In genomic region chr2:46836295-46837111, GRCh38 we compare ENCODE assay signal across 18 cellular contexts.
DNase-seq lines count a peak whose midpoint lies in the region; ATAC-seq, FAIRE-seq and TF ChIP-seq lines count a peak whose summit lies in the region.
"Had no signal": no experiment of that assay in that cellular context is flagged by ENCODE, and none has a peak within 500 bp of the region (broad histone marks: within the 10 kb centered on the region; RNA-seq: fewer than 3 reads in every experiment).

No MANE protein-coding gene starts in this region.

- H4K20me1 ChIP-seq in IMR-90 (ENCODE audit: insufficient read depth, low read length) (no peaks in the 10 kb centered on the region), astrocyte (ENCODE audit: insufficient read depth, low read length) (no peaks in the 10 kb centered on the region)

- no peak overlapping the region for H3K56ac ChIP-seq in IMR-90 (ENCODE audit: extremely low read depth, insufficient read depth, low read length)

- peak overlapping the region; percentile 90 for H2BK120ac ChIP-seq in IMR-90 (ENCODE audit: low read depth, low read length)

- peaks cover 12% of the 10 kb centered on the region for H3K27me3 Mint-ChIP-seq in astrocyte (ENCODE audit: low read depth, unreplicated experiment)
- H3K27me3 Mint-ChIP-seq in activated naive CD8-positive, alpha-beta T cell treated with anti-CD3 and anti-CD28 coated beads for 36 hours, result no peaks in the 10 kb centered on the region
- H3K27me3 Mint-ChIP-seq: activated CD8-positive, alpha-beta T cell treated with anti-CD3 and anti-CD28 coated beads for 36 hours had no signal

- no peak for FAIRE-seq in astrocyte (lab: Jason Lieb, UNC)

- peaks cover 15% of the 10 kb centered on the region for H3K4me1 ChIP-seq in IMR-90 (ENCODE audit: control insufficient read depth, insufficient read depth, low read length)
- H3K4me1 ChIP-seq in astrocyte (ENCODE audit: insufficient read depth, low read length), result peaks cover 15% of the 10 kb centered on the region
- H3K4me1 ChIP-seq: prostate gland had no signal

- H3K27ac ChIP-seq in AG04450 (ENCODE audit: low read depth, low read length) (peak overlapping the region; percentile 21), IMR-90 (ENCODE audit: insufficient read depth, low read length) (no peak overlapping the region), astrocyte (ENCODE audit: low read depth, low read length) (no peak overlapping the region)
- H3K27ac ChIP-seq: prostate gland had no signal

- peaks cover 8% of the 10 kb centered on the region for H3K9me3 Mint-ChIP-seq in astrocyte (ENCODE audit: unreplicated experiment)
- H3K9me3 Mint-ChIP-seq in activated naive CD8-positive, alpha-beta T cell treated with anti-CD3 and anti-CD28 coated beads for 36 hours, result no peaks in the 10 kb centered on the region
- H3K9me3 Mint-ChIP-seq: activated CD8-positive, alpha-beta T cell treated with anti-CD3 and anti-CD28 coated beads for 36 hours had no signal

- peaks cover 11% of the 10 kb centered on the region; the same call in 1 of the 2 replicates for H3K9me1 ChIP-seq in IMR-90 (ENCODE audit: insufficient read depth, low read length)

- H3K14ac ChIP-seq in IMR-90 (replicated peaks; ENCODE audit: low read depth, low read length), result peak overlapping the region; percentile 73

- TF ChIP-seq RAD21 in IMR-90 (IDR thresholded peaks at IDR 0.05; ENCODE audit: low read length), result no peak

- H4K91ac ChIP-seq in IMR-90 (ENCODE audit: insufficient read depth, low read depth, low read length), result peak overlapping the region; percentile 53

- H4K8ac ChIP-seq in IMR-90 (ENCODE audit: low read depth in 2 of 2, low read length in 2 of 2), result peak overlapping the region; percentile 38 to 83; a peak in 3 of 4 replicates

- peak; percentile 35; the same call in 1 of the 2 replicates for ATAC-seq in IMR-90 (ENCODE audit: low read depth)
- ATAC-seq: activated CD8-positive, alpha-beta T cell treated with anti-CD3 and anti-CD28 coated beads for 36 hours; mucosa of descending colon; stimulated activated memory B cell treated with anti-CD40 and anti-IgM and Interleukin-4, amounts not matched to agents 10 μg/mL and 1 μg/mL and 100 μg/mL, for 72 hours had no signal

- intact Hi-C loops in IMR-90 (cut with micrococcal nuclease), result no loop called here

- POLR2A ChIA-PET in AG04450 (lab: Yijun Ruan, JAX) (interaction anchor here (1.1 kb wide), 1 partner anchor 30 kb away, joined by 4 read pairs; no protein-coding TSS in a partner anchor), IMR-90 (lab: Charles Lee; ENCODE audit: unreplicated experiment) (interaction anchor here (0.6 kb wide), 1 partner anchor 116 kb away, joined by 3 read pairs; no protein-coding TSS in a partner anchor)

- H2AK5ac ChIP-seq in IMR-90 (ENCODE audit: low read depth, low read length), result peak overlapping the region; percentile 92; the same call in 1 of the 2 replicates

- H2AFZ ChIP-seq in IMR-90 (replicated peaks; ENCODE audit: low read length, poor library complexity), result peak overlapping the region; percentile 65
- H2AFZ ChIP-seq in astrocyte (ENCODE audit: low read depth, low read length), result peak overlapping the region; percentile 67

- peak overlapping the region; percentile 12; the same call in 1 of the 2 replicates for H3K23ac ChIP-seq in IMR-90 (ENCODE audit: low read depth, low read length)

- H3K9me3 ChIP-seq in AG04450 (ENCODE audit: control insufficient read depth, insufficient read depth, low read length) (peaks cover 3% of the 10 kb centered on the region; the same call in 1 of the 2 replicates), IMR-90 (ENCODE audit: control insufficient read depth, insufficient read depth, low read length) (no peaks in the 10 kb centered on the region), astrocyte (ENCODE audit: insufficient read depth, low read depth, low read length) (no peaks in the 10 kb centered on the region)
- H3K9me3 ChIP-seq: mucosa of descending colon, prostate gland had no signal

- peaks cover 5% of the 10 kb centered on the region for H3K4me1 Mint-ChIP-seq in astrocyte (ENCODE audit: low read depth, unreplicated experiment)
- no peaks in the 10 kb centered on the region for H3K4me1 Mint-ChIP-seq in activated naive CD8-positive, alpha-beta T cell treated with anti-CD3 and anti-CD28 coated beads for 36 hours

- TF ChIP-seq CTCF in AG04450 (IDR thresholded peaks at IDR 0.05; ENCODE audit: low read depth, low read length) (no peak), IMR-90 (conservative IDR thresholded peaks at IDR 0.05; ENCODE audit: low read depth, low read length) (no peak), astrocyte (IDR thresholded peaks at IDR 0.05; ENCODE audit: insufficient read depth, low read depth, low read length) (no peak)

- H2BK20ac ChIP-seq in IMR-90 (ENCODE audit: low read depth, low read length), result peak overlapping the region; percentile 81

- peak overlapping the region; percentile 22 for H2BK5ac ChIP-seq in IMR-90 (ENCODE audit: low read depth, low read length, poor library complexity, severe bottlenecking)

- CTCF ChIA-PET in AG04450 (lab: Charles Lee), result interaction anchor here (0.7 kb wide), 1 partner anchor 186 kb away, joined by 3 read pairs; no protein-coding TSS in a partner anchor
- CTCF ChIA-PET in IMR-90 (lab: Yijun Ruan, JAX), result interaction anchor here (0.6 kb wide), 1 partner anchor 134 kb away, joined by 9 read pairs; no protein-coding TSS in a partner anchor

- H3K9ac ChIP-seq in IMR-90 (ENCODE audit: low read depth, low read length) (no peak overlapping the region), astrocyte (ENCODE audit: low read length) (no peak overlapping the region)

- H3K4me3 Mint-ChIP-seq in astrocyte (ENCODE audit: unreplicated experiment), result no peak overlapping the region
- no peak overlapping the region for H3K4me3 Mint-ChIP-seq in activated naive CD8-positive, alpha-beta T cell treated with anti-CD3 and anti-CD28 coated beads for 36 hours
- H3K4me3 Mint-ChIP-seq: activated CD8-positive, alpha-beta T cell treated with anti-CD3 and anti-CD28 coated beads for 36 hours; stimulated activated memory B cell treated with anti-CD40 and anti-IgM and Interleukin-4, amounts not matched to agents 10 μg/mL and 1 μg/mL and 100 μg/mL, for 72 hours had no signal

- 93% methylated on average over 2 of the region's 12 CpGs; no CpG with 5 or more reads in 1 of the 2 experiments for WGBS in IMR-90 (ENCODE audit: extremely low coverage in 2 of 2, insufficient read length in 1 of 2), 2 experiments

- H3K27me3 ChIP-seq in AG04450 (ENCODE audit: control insufficient read depth, insufficient read depth, low read length) (no peaks in the 10 kb centered on the region), IMR-90 (ENCODE audit: control insufficient read depth, insufficient read depth, low read length) (no peaks in the 10 kb centered on the region), astrocyte (ENCODE audit: insufficient read depth, low read length) (no peaks in the 10 kb centered on the region)

- H3K4me2 ChIP-seq in IMR-90 (ENCODE audit: low read depth, low read length) (no peak overlapping the region), astrocyte (ENCODE audit: low read length) (peak overlapping the region; percentile 9)

- peak overlapping the region; percentile 94 for H3K4ac ChIP-seq in IMR-90 (ENCODE audit: low read depth, low read length)

- in situ Hi-C loops in IMR-90 (cut with MboI; ENCODE audit: low sequenced_read_pairs), result no loop called here

- H3K36me3 Mint-ChIP-seq in astrocyte (ENCODE audit: low read depth, unreplicated experiment), result peaks cover 3% of the 10 kb centered on the region
- H3K36me3 Mint-ChIP-seq in activated naive CD8-positive, alpha-beta T cell treated with anti-CD3 and anti-CD28 coated beads for 36 hours, result no peaks in the 10 kb centered on the region
- H3K36me3 Mint-ChIP-seq: stimulated activated memory B cell treated with anti-CD40 and anti-IgM and Interleukin-4, amounts not matched to agents 10 μg/mL and 1 μg/mL and 100 μg/mL, for 72 hours had no signal

- no peak overlapping the region for H3K27ac Mint-ChIP-seq in astrocyte (ENCODE audit: unreplicated experiment)
- H3K27ac Mint-ChIP-seq in activated naive CD8-positive, alpha-beta T cell treated with anti-CD3 and anti-CD28 coated beads for 36 hours, result no peak overlapping the region
- H3K27ac Mint-ChIP-seq: activated CD8-positive, alpha-beta T cell treated with anti-CD3 and anti-CD28 coated beads for 36 hours; stimulated activated memory B cell treated with anti-CD40 and anti-IgM and Interleukin-4, amounts not matched to agents 10 μg/mL and 1 μg/mL and 100 μg/mL, for 72 hours had no signal

- H3K18ac ChIP-seq in IMR-90 (ENCODE audit: low read depth, low read length), result peak overlapping the region; percentile 36

- TF ChIP-seq POLR2A in IMR-90 (IDR thresholded peaks at IDR 0.05; ENCODE audit: low read depth, low read length), result no peak

- H3K79me1 ChIP-seq in IMR-90 (ENCODE audit: low read depth in 1 of 2, low read length in 2 of 2), result 0 out of 4 replicates have a peak, but pooled peaks cover 0 to 13% of the 10 kb centered on the region in 2 experiments

- H3K36me3 ChIP-seq in IMR-90 (ENCODE audit: control insufficient read depth, insufficient read depth, low read length), result no peaks in the 10 kb centered on the region
- H3K36me3 ChIP-seq in astrocyte (ENCODE audit: insufficient read depth, low read length), result no peaks in the 10 kb centered on the region
- H3K36me3 ChIP-seq: prostate gland had no signal

- dilution Hi-C loops in IMR-90 (cut with HindIII; ENCODE audit: low sequenced_read_pairs, unreplicated experiment), result no loop called here

- H2BK15ac ChIP-seq in IMR-90 (ENCODE audit: low read depth, low read length), result peak overlapping the region; percentile 98; the same call in 2 of the 3 replicates

- H3K79me2 ChIP-seq in astrocyte (ENCODE audit: insufficient read depth, low read length), result no peaks in the 10 kb centered on the region

- no peak overlapping the region for H3K4me3 ChIP-seq in AG04450 (ENCODE audit: low read depth, low read length)
- H3K4me3 ChIP-seq in IMR-90 (ENCODE audit: insufficient read depth, low read depth, low read length), result no peak overlapping the region
- H3K4me3 ChIP-seq in astrocyte (ENCODE audit: insufficient read depth, low read depth, low read length), result no peak overlapping the region
- H3K4me3 ChIP-seq: mucosa of descending colon, prostate gland had no signal

- peak overlapping the region; percentile 26 for H4K5ac ChIP-seq in IMR-90 (ENCODE audit: low read depth, low read length)

- BruUV-seq in IMR-90 (replicated peaks; lab: Mats Ljungman, UMichigan), result no TSS peak

- DNase-seq in AG04450 (ENCODE audit: low read depth, low spot score) (no peak), IMR-90 (peak; percentile 73), astrocyte (ENCODE audit: low read depth) (peak; percentile 82), mesenteric fat pad (ENCODE audit: low spot score) (peak; percentile 80), HuH-7 (ENCODE audit: low spot score) (no peak), NCI-H187 treated with DMSO at 0.1 percent for 48 hours (lab: John Stamatoyannopoulos, UW) (no peak)
- no peak for DNase-seq in activated naive CD8-positive, alpha-beta T cell treated with anti-CD3 and anti-CD28 coated beads for 36 hours
- DNase-seq in stimulated activated CD8-positive, alpha-beta memory T cell treated with anti-CD3 and anti-CD28 coated beads, Interleukin-4, amount 100 ng/mL, for 48 hours, result no peak
- DNase-seq: activated CD8-positive, alpha-beta T cell treated with anti-CD3 and anti-CD28 coated beads for 36 hours; activated gamma-delta T cell; erythroblast; mucosa of descending colon; NCI-H1436 treated with DMSO at 0.1 percent for 48 hours; NCI-H526 treated with DMSO at 0.1 percent for 48 hours; SHP77 treated with DMSO at 0.1 percent for 48 hours; stimulated activated CD4-positive, alpha-beta T cell treated with anti-CD3 and anti-CD28 coated beads, Interleukin-2, amount 100 ng/mL, for 48 hours had no signal

- H2AK9ac ChIP-seq in IMR-90 (replicated peaks; ENCODE audit: low read depth, low read length, poor library complexity), result peak overlapping the region; percentile 17

Comparison
In these comparisons a context has a peak if more than half of its experiments do, and no peak if none do; other contexts are left out.
1. DNase-seq: peak in IMR-90 (single experiment), astrocyte (single experiment) and mesenteric fat pad (single experiment); none in AG04450 (single experiment), HuH-7 (single experiment), NCI-H187 treated with DMSO at 0.1 percent for 48 hours (single experiment), activated naive CD8-positive, alpha-beta T cell treated with anti-CD3 and anti-CD28 coated beads for 36 hours (single experiment) and stimulated activated CD8-positive, alpha-beta memory T cell treated with anti-CD3 and anti-CD28 coated beads, Interleukin-4, amount 100 ng/mL, for 48 hours (single experiment).